1 cellular context compared by ENCODE assay signal in genomic region chr16:4271176-4272113, GRCh38.
A peak's percentile ranks its signal among the peaks of the same experiment; 100 is the strongest.
TF ChIP-seq lines count a peak whose summit lies in the region.

No MANE protein-coding gene starts in this region.

TF ChIP-seq in HepG2, 621 proteins besides CTCF, POLR2A, EP300 and RAD21 (continued from another document and continues in another):
- TF ChIP-seq TMF1 (CRISPR knock-in tag; IDR thresholded peaks at IDR 0.05; ENCODE audit: low read depth) (no peak; the same call in 1 of the 2 replicates), ZNF629 (CRISPR knock-in tag; conservative IDR thresholded peaks at IDR 0.05) (no peak), REL (CRISPR knock-in tag; conservative IDR thresholded peaks at IDR 0.05) (peak; percentile 88; the same call in 1 of the 2 replicates), ZNF18 (CRISPR knock-in tag; IDR thresholded peaks at IDR 0.05; ENCODE audit: insufficient replicate concordance) (peak; percentile 70), PITX1 (CRISPR knock-in tag; IDR thresholded peaks at IDR 0.05) (peak; percentile 64; the same call in 1 of the 2 replicates), BRCA1 (CRISPR knock-in tag; IDR thresholded peaks at IDR 0.05) (no peak), ARHGAP35 (CRISPR knock-in tag; IDR thresholded peaks at IDR 0.05; ENCODE audit: borderline replicate concordance) (no peak; the same call in 1 of the 2 replicates), ZBTB2 (CRISPR knock-in tag; IDR thresholded peaks at IDR 0.05; ENCODE audit: low read depth) (peak; percentile 73; the same call in 1 of the 2 replicates), WIZ (CRISPR knock-in tag; IDR thresholded peaks at IDR 0.05) (peak; percentile 44; the same call in 1 of the 2 replicates), ARID3A (IDR thresholded peaks at IDR 0.05; ENCODE audit: low read depth, low read length) (no peak), MIER3 (CRISPR knock-in tag; IDR thresholded peaks at IDR 0.05; ENCODE audit: borderline replicate concordance) (peak; percentile 51; the same call in 1 of the 2 replicates), ZNF33B (CRISPR knock-in tag; IDR thresholded peaks at IDR 0.05) (no peak), HMG20B (CRISPR knock-in tag; conservative IDR thresholded peaks at IDR 0.05) (no peak; the same call in 1 of the 2 replicates), ZBTB10 (CRISPR knock-in tag; IDR thresholded peaks at IDR 0.05; ENCODE audit: borderline replicate concordance) (no peak; the same call in 1 of the 2 replicates), SRSF9 (IDR thresholded peaks at IDR 0.05; ENCODE audit: borderline replicate concordance, insufficient read depth, low read depth, low read length, poor library complexity, severe bottlenecking) (no peak), AKNA (CRISPR knock-in tag; IDR thresholded peaks at IDR 0.05; ENCODE audit: borderline replicate concordance) (no peak), PREB (CRISPR knock-in tag; IDR thresholded peaks at IDR 0.05) (no peak), ZNF607 (CRISPR knock-in tag; IDR thresholded peaks at IDR 0.05; ENCODE audit: borderline replicate concordance) (peak; percentile 79; the same call in 1 of the 2 replicates), CERS6 (CRISPR knock-in tag; IDR thresholded peaks at IDR 0.05) (no peak), ZMYM3 (CRISPR knock-in tag; IDR thresholded peaks at IDR 0.05) (peak; percentile 46; the same call in 1 of the 2 replicates), SNAI1 (CRISPR knock-in tag; IDR thresholded peaks at IDR 0.05; ENCODE audit: borderline replicate concordance) (peak; percentile 96), FOXP1 (IDR thresholded peaks at IDR 0.05) (no peak), FOXP1 (CRISPR knock-in tag; IDR thresholded peaks at IDR 0.05) (peak; percentile 23; the same call in 1 of the 2 replicates), ZNF292 (CRISPR knock-in tag; IDR thresholded peaks at IDR 0.05; ENCODE audit: borderline replicate concordance, low read depth) (no peak), ZFX (CRISPR knock-in tag; IDR thresholded peaks at IDR 0.05; ENCODE audit: low read depth) (peak; percentile 99), FOXP4 (CRISPR knock-in tag; IDR thresholded peaks at IDR 0.05) (peak; percentile 42), ZNF230 (CRISPR knock-in tag; IDR thresholded peaks at IDR 0.05) (peak; percentile 86), TSC22D2 (CRISPR knock-in tag; IDR thresholded peaks at IDR 0.05; ENCODE audit: borderline replicate concordance) (peak; percentile 65), MYPOP (CRISPR knock-in tag; IDR thresholded peaks at IDR 0.05) (peak; percentile 78; the same call in 1 of the 2 replicates), MTF1 (CRISPR knock-in tag; IDR thresholded peaks at IDR 0.05) (no peak), PHB2 (IDR thresholded peaks at IDR 0.05; ENCODE audit: partially characterized antibody) (no peak), GMEB2 (CRISPR knock-in tag; IDR thresholded peaks at IDR 0.05; ENCODE audit: low read depth) (peak; percentile 45; the same call in 1 of the 2 replicates), ZBTB3 (CRISPR knock-in tag; IDR thresholded peaks at IDR 0.05; ENCODE audit: borderline replicate concordance, low read depth) (0 out of 2 replicates have a peak, but pooled peaks have one; percentile 50), ZBTB46 (CRISPR knock-in tag; IDR thresholded peaks at IDR 0.05; ENCODE audit: borderline replicate concordance) (peak; percentile 79; the same call in 1 of the 2 replicates), POGZ (CRISPR knock-in tag; IDR thresholded peaks at IDR 0.05) (peak; percentile 74)
